Comparison of ENCODE assay signal across 8 cellular contexts in the genomic region with DNA sequence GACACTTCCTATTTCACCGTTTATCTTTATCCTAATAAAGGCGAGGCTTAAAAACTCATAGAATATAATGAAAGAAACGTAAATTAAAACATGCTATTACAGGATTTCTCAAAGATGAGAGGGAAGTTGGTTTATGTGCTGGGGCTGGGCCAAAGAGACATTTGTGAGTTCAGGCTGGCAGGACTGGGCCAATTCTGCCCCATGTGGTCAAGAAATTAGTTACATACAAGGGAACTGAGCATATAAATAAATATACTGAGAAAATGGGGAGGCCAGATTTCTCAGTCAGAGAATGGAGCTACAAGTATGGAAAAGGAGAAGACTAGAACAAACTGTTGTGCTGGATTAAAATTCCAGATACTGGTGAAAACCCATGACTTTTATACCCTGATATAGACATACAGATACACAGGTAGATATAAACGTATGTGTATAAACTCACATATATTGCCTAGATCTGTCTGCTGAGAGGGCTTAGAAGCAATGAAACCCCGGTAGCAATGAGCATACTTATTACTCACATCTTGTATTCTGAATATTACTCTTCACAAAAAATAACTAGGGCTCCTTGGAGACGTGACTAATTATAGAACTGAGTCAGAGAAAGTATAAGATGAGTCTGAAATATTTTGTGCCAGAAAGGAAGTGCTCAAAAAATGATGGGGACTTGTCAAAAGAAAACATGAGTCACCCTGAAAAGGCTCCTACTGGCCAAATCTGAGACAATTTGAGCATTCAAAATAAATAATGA.
DNase-seq lines count a peak whose midpoint lies in the region; ATAC-seq, FAIRE-seq and TF ChIP-seq lines count a peak whose summit lies in the region.

No MANE protein-coding gene starts in this region.

- H3K4me3 ChIP-seq in A549 (no peak overlapping the region), NB4 (ENCODE audit: low read depth, low read length) (no peak overlapping the region), endodermal cell (ENCODE audit: low read length) (no peak overlapping the region), body of pancreas (no peak overlapping the region)

- 0 out of 5 replicates have a peak, but pooled peaks of 1 of the 2 experiments have one; percentile 20 for TF ChIP-seq RAD21 in A549 (conservative IDR thresholded peaks at IDR 0.05 in 1 of 2, IDR thresholded peaks at IDR 0.05 in 1 of 2)

- H3K27ac ChIP-seq in A549 (no peak overlapping the region), endodermal cell (ENCODE audit: low read depth, low read length) (no peak overlapping the region), body of pancreas (no peak overlapping the region)
- no peak overlapping the region for H3K27ac ChIP-seq in CD4-positive, alpha-beta T cell (ENCODE audit: low read depth, low read length)

- CTCF ChIA-PET in A549 (lab: Yijun Ruan, JAX) = no interaction called here
- CTCF ChIA-PET in CD4-positive, alpha-beta T cell (lab: Charles Lee) = no interaction called here

- H3K4me2 ChIP-seq in A549 = peak overlapping the region; percentile 23; the same call in 2 of the 3 replicates

- H3K27ac Mint-ChIP-seq in endodermal cell = no peak overlapping the region
- peak overlapping the region in 1 of 2 donors; percentile 72 for H3K27ac Mint-ChIP-seq in stimulated activated naive CD8-positive, alpha-beta T cell treated with anti-CD3 and anti-CD28 coated beads, Interleukin-15, amount 100 ng/mL, for 72 hours
- no peak overlapping the region for H3K27ac Mint-ChIP-seq in CD4-positive, alpha-beta T cell

- ATAC-seq in A549 (peak; percentile 71 to 73; a peak in 5 of 6 replicates), HG02678 (IDR thresholded peaks at IDR 0.05; ENCODE audit: unreplicated experiment) (peak; percentile 75), body of pancreas (no peak)
- ATAC-seq in stimulated activated naive CD8-positive, alpha-beta T cell treated with anti-CD3 and anti-CD28 coated beads, Interleukin-15, amount 100 ng/mL, for 72 hours = peak; percentile 99
- ATAC-seq in CD4-positive, alpha-beta T cell (ENCODE audit: poor library complexity) = no peak

- no peaks in the 10 kb centered on the region for H3K27me3 ChIP-seq in endodermal cell (ENCODE audit: control insufficient read depth, insufficient read depth, low read length, poor library complexity, severe bottlenecking)
- H3K27me3 ChIP-seq in body of pancreas = no peaks in the 10 kb centered on the region
- H3K27me3 ChIP-seq in CD4-positive, alpha-beta T cell (ENCODE audit: control insufficient read depth, insufficient read depth, low read length) = no peaks in the 10 kb centered on the region

- H3K4me1 Mint-ChIP-seq in endodermal cell = no peaks in the 10 kb centered on the region
- H3K4me1 Mint-ChIP-seq in stimulated activated naive CD8-positive, alpha-beta T cell treated with anti-CD3 and anti-CD28 coated beads, Interleukin-15, amount 100 ng/mL, for 72 hours = peaks cover 16% of the 10 kb centered on the region
- no peaks in the 10 kb centered on the region for H3K4me1 Mint-ChIP-seq in CD4-positive, alpha-beta T cell (ENCODE audit: low read depth)

- H3K9me3 ChIP-seq in A549 (peaks cover 27% of the 10 kb centered on the region), endodermal cell (ENCODE audit: control insufficient read depth, low read length) (peaks cover 48% of the 10 kb centered on the region), body of pancreas (peaks cover 0 to 12% (median 0%) of the 10 kb centered on the region in 3 donors)
- H3K9me3 ChIP-seq in CD4-positive, alpha-beta T cell (ENCODE audit: control insufficient read depth, low read length) = peaks cover 16% of the 10 kb centered on the region

- TF ChIP-seq POLR2A in A549 (IDR thresholded peaks at IDR 0.05; ENCODE audit: low read length) = no peak
- TF ChIP-seq POLR2A in NB4 (IDR thresholded peaks at IDR 0.05; ENCODE audit: extremely low read depth, insufficient read length) = no peak
- TF ChIP-seq POLR2A in body of pancreas (IDR thresholded peaks at IDR 0.05) = no peak

- POLR2A ChIA-PET in A549 (lab: Yijun Ruan, JAX) = no interaction called here
- POLR2A ChIA-PET in CD4-positive, alpha-beta T cell (lab: Charles Lee) = no interaction called here

- TF ChIP-seq CTCF in A549 (IDR thresholded peaks at IDR 0.05) (no peak), GM13977 (IDR thresholded peaks at IDR 0.05; ENCODE audit: extremely low read depth, insufficient read depth, missing control alignments) (peak; percentile 27), NB4 (IDR thresholded peaks at IDR 0.05; ENCODE audit: low read depth, low read length) (no peak), endodermal cell (conservative IDR thresholded peaks at IDR 0.05) (peak; percentile 64), body of pancreas (IDR thresholded peaks at IDR 0.05) (peak in 1 of 7 experiments; percentile 5)
- no peak for TF ChIP-seq CTCF in CD4-positive, alpha-beta T cell (IDR thresholded peaks at IDR 0.05)

- 67% methylated on average over 6 of the region's 6 CpGs for WGBS in A549 (ENCODE audit: missing lambda C conversion rate)
- 94% methylated on average over 6 of the region's 6 CpGs; no CpG with 5 or more reads in 1 of the 2 experiments for WGBS in endodermal cell (ENCODE audit: insufficient coverage in 1 of 2, insufficient read length in 1 of 2), 2 experiments
- 87 to 90% methylated on average over 6 of the region's 6 CpGs for WGBS in body of pancreas, 2 donors

- H3K27me3 Mint-ChIP-seq in endodermal cell (ENCODE audit: insufficient read depth) = no peaks in the 10 kb centered on the region
- no peaks in the 10 kb centered on the region for H3K27me3 Mint-ChIP-seq in stimulated activated naive CD8-positive, alpha-beta T cell treated with anti-CD3 and anti-CD28 coated beads, Interleukin-15, amount 100 ng/mL, for 72 hours
- H3K27me3 Mint-ChIP-seq in CD4-positive, alpha-beta T cell = no peaks in the 10 kb centered on the region

- H3K4me1 ChIP-seq in A549 = peaks cover 11% of the 10 kb centered on the region; the same call in 2 of the 3 replicates
- H3K4me1 ChIP-seq in endodermal cell (ENCODE audit: control insufficient read depth, insufficient read depth, low read length) = no peaks in the 10 kb centered on the region
- H3K4me1 ChIP-seq in body of pancreas = no peaks in the 10 kb centered on the region

- intact Hi-C loops in body of pancreas (cut with DNase I) = no loop called here
- intact Hi-C loops in CD4-positive, alpha-beta T cell (cut with DNase I, micrococcal nuclease) = no loop called here

- in situ Hi-C loops in GM13977 (cut with MboI; ENCODE audit: low pct_unique_long_range_greater_than_20kb, low sequenced_read_pairs, unreplicated experiment) = no loop called here

- no peak for TF ChIP-seq EP300 in A549 (IDR thresholded peaks at IDR 0.05)

- FAIRE-seq in A549 (lab: Jason Lieb, UNC) = peak; percentile 39

- peaks cover 57% of the 10 kb centered on the region for H3K36me3 Mint-ChIP-seq in endodermal cell (ENCODE audit: low read depth)
- H3K36me3 Mint-ChIP-seq in CD4-positive, alpha-beta T cell (ENCODE audit: low read depth) = peaks cover 56% of the 10 kb centered on the region

- DNase-seq in A549 (ENCODE audit: low read depth in 1 of 2, low spot score in 1 of 2) (peak in 1 of 2 experiments; percentile 37), GM13977 (ENCODE audit: low spot score) (peak; percentile 56), NB4 (ENCODE audit: low read depth) (peak; percentile 17), endodermal cell (no peak), body of pancreas (no peak)
- no peak for DNase-seq in stimulated activated naive CD8-positive, alpha-beta T cell treated with anti-CD3 and anti-CD28 coated beads, Interleukin-15, amount 100 ng/mL, for 72 hours
- DNase-seq in CD4-positive, alpha-beta T cell = no peak

- no peak overlapping the region for H3K9ac ChIP-seq in endodermal cell (ENCODE audit: extremely low read depth, low read length, poor library complexity, severe bottlenecking)

- H3K9me3 Mint-ChIP-seq in endodermal cell = peaks cover 48% of the 10 kb centered on the region
- H3K9me3 Mint-ChIP-seq in stimulated activated naive CD8-positive, alpha-beta T cell treated with anti-CD3 and anti-CD28 coated beads, Interleukin-15, amount 100 ng/mL, for 72 hours = peaks cover 27 to 36% of the 10 kb centered on the region in 2 donors
- H3K9me3 Mint-ChIP-seq in CD4-positive, alpha-beta T cell = peaks cover 11% of the 10 kb centered on the region

- H3K4me3 Mint-ChIP-seq in endodermal cell = no peak overlapping the region
- no peak overlapping the region for H3K4me3 Mint-ChIP-seq in stimulated activated naive CD8-positive, alpha-beta T cell treated with anti-CD3 and anti-CD28 coated beads, Interleukin-15, amount 100 ng/mL, for 72 hours
- no peak overlapping the region for H3K4me3 Mint-ChIP-seq in CD4-positive, alpha-beta T cell

- peaks cover 12% of the 10 kb centered on the region for H3K36me3 ChIP-seq in endodermal cell (ENCODE audit: control insufficient read depth, insufficient read depth, low read length)
- no peaks in the 10 kb centered on the region for H3K36me3 ChIP-seq in body of pancreas (replicated peaks in 1 of 2; ENCODE audit: insufficient read depth in 1 of 2, low read depth in 2 of 2)

TF ChIP-seq in A549, 52 proteins besides CTCF, POLR2A, EP300 and RAD21:
- TF ChIP-seq EHF (CRISPR knock-in tag; IDR thresholded peaks at IDR 0.05) (no peak), CEBPB (IDR thresholded peaks at IDR 0.05) (no peak), FOSL2 (IDR thresholded peaks at IDR 0.05) (no peak; the same call in 1 of the 2 replicates), FOSL2 (CRISPR knock-in tag; IDR thresholded peaks at IDR 0.05) (peak; percentile 65), TFCP2L1 (CRISPR knock-in tag; IDR thresholded peaks at IDR 0.05) (no peak), CHD4 (IDR thresholded peaks at IDR 0.05; ENCODE audit: borderline replicate concordance) (no peak)

Comparison
In these comparisons a context has a peak if more than half of its experiments do, and no peak if none do; other contexts are left out.
1. ATAC-seq: peak in A549 (2 of 2), HG02678 (single experiment) and stimulated activated naive CD8-positive, alpha-beta T cell treated with anti-CD3 and anti-CD28 coated beads, Interleukin-15, amount 100 ng/mL, for 72 hours (single experiment); none in body of pancreas (single experiment) and CD4-positive, alpha-beta T cell (single experiment).
2. DNase-seq: peak in GM13977 (single experiment) and NB4 (single experiment); none in endodermal cell (single experiment), stimulated activated naive CD8-positive, alpha-beta T cell treated with anti-CD3 and anti-CD28 coated beads, Interleukin-15, amount 100 ng/mL, for 72 hours (0 of 2), body of pancreas (0 of 4) and CD4-positive, alpha-beta T cell (0 of 10).
3. CTCF ChIP-seq: peak in GM13977 (single experiment) and endodermal cell (single experiment); none in A549 (single experiment), NB4 (single experiment) and CD4-positive, alpha-beta T cell (single experiment).